In the genomic region with DNA sequence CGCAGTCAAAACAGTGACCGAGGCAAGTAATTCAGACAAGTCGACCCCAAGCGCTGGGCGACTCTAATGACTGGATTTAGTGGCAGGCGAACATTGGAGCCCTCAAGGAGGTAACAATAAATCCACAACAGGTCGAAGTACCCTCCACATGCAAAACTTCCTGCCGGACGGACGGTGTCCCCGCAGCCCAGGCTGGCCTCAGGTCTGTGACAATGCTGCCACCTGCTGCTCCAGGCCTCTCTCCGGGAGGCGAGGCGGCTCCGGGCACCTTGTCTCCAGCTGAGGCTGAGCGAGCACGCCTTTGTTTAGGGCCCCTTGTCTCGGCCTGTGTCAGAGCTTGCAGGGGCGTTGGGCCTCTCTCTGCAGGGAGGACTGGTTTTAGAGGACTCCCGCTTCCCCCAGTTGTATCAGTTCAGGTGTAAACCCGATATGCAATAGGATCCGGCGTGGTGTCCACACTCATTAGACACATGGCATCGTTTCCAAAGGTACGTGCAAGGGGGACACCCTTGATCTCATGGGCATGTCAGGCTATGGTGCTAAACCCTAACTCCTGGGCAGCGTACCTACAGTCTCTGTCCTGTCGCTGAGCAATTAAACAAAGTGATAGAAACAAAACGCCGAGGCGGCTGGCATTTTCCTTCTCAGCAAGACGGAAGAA, we compare ENCODE assay signal across 9 cellular contexts.
DNase-seq lines count a peak whose midpoint lies in the region; ATAC-seq and TF ChIP-seq lines count a peak whose summit lies in the region.
"Had no signal": no experiment of that assay in that cellular context is flagged by ENCODE, and none has a peak within 500 bp of the region (broad histone marks: within the 10 kb centered on the region; RNA-seq: fewer than 3 reads in every experiment).

No MANE protein-coding gene starts in this region.

- no peak overlapping the region for H3K27ac ChIP-seq in gastrocnemius medialis
- H3K27ac ChIP-seq: KMS-11 had no signal

- BruUV-seq in Caco-2 (replicated peaks; lab: Mats Ljungman, UMichigan) = no TSS peak

- peak overlapping the region; percentile 10 for H3K4me3 Mint-ChIP-seq in Caco-2 (ENCODE audit: unreplicated experiment)
- H3K4me3 Mint-ChIP-seq in endothelial cell (ENCODE audit: unreplicated experiment) = no peak overlapping the region
- peak overlapping the region; percentile 41 for H3K4me3 Mint-ChIP-seq in nephron progenitor cell
- no peak overlapping the region for H3K4me3 Mint-ChIP-seq in activated naive CD8-positive, alpha-beta T cell treated with anti-CD3 and anti-CD28 coated beads, Interleukin-2, amount 50 U/mL, for 24 hours

- H3K27me3 ChIP-seq in Caco-2 (replicated peaks; ENCODE audit: control insufficient read depth, insufficient read depth, low read length) = no peaks in the 10 kb centered on the region
- no peaks in the 10 kb centered on the region for H3K27me3 ChIP-seq in gastrocnemius medialis

- no peaks in the 10 kb centered on the region for H3K9me3 ChIP-seq in Caco-2
- H3K9me3 ChIP-seq in gastrocnemius medialis = no peaks in the 10 kb centered on the region

- H3K4me3 ChIP-seq in Caco-2 (ENCODE audit: low read depth, low read length) (no peak overlapping the region), gastrocnemius medialis (no peak overlapping the region)

- intact Hi-C loops in Caco-2 (cut with micrococcal nuclease; ENCODE audit: unreplicated experiment) = loop anchor here (2.0 to 10.0 kb wide), 3 partner anchors 130 to 417 kb away; no protein-coding TSS in a partner anchor
- intact Hi-C loops in gastrocnemius medialis (cut with DNase I; ENCODE audit: low total_unique reads) = no loop called here

- no peaks in the 10 kb centered on the region for H3K36me3 ChIP-seq in Caco-2 (ENCODE audit: control insufficient read depth, insufficient read depth, low read length)
- no peaks in the 10 kb centered on the region for H3K36me3 ChIP-seq in gastrocnemius medialis

- TF ChIP-seq CTCF in Caco-2 (IDR thresholded peaks at IDR 0.05; ENCODE audit: insufficient read depth in 1 of 2, low read depth in 1 of 2, low read length in 1 of 2, severe bottlenecking in 1 of 2, unreplicated experiment in 1 of 2) = peak in 1 of 2 experiments; percentile 67
- TF ChIP-seq CTCF in endothelial cell (IDR thresholded peaks at IDR 0.05; ENCODE audit: unreplicated experiment) = no peak
- peak; percentile 59 for TF ChIP-seq CTCF in nephron progenitor cell (IDR thresholded peaks at IDR 0.05)
- TF ChIP-seq CTCF in gastrocnemius medialis (IDR thresholded peaks at IDR 0.05 in 4 of 5, conservative IDR thresholded peaks at IDR 0.05 in 1 of 5) = peak in 1 of 5 experiments; percentile 24

- in situ Hi-C loops in gastrocnemius medialis (cut with MboI; ENCODE audit: low sequenced_read_pairs in 4 of 4) = no loop called here

- TF ChIP-seq POLR2A in gastrocnemius medialis (IDR thresholded peaks at IDR 0.05) = no peak

- H3K4me1 ChIP-seq in Caco-2 (no peaks in the 10 kb centered on the region), gastrocnemius medialis (no peaks in the 10 kb centered on the region)

- no peak overlapping the region for H3K27ac Mint-ChIP-seq in Caco-2 (ENCODE audit: unreplicated experiment)
- no peak overlapping the region for H3K27ac Mint-ChIP-seq in endothelial cell (ENCODE audit: unreplicated experiment)
- peak overlapping the region; percentile 55 for H3K27ac Mint-ChIP-seq in nephron progenitor cell
- H3K27ac Mint-ChIP-seq in activated naive CD8-positive, alpha-beta T cell treated with anti-CD3 and anti-CD28 coated beads, Interleukin-2, amount 50 U/mL, for 24 hours = no peak overlapping the region

- H3K9me3 Mint-ChIP-seq in Caco-2 (ENCODE audit: unreplicated experiment) (no peaks in the 10 kb centered on the region), endothelial cell (ENCODE audit: unreplicated experiment) (no peaks in the 10 kb centered on the region), nephron progenitor cell (no peaks in the 10 kb centered on the region)
- H3K9me3 Mint-ChIP-seq in activated naive CD8-positive, alpha-beta T cell treated with anti-CD3 and anti-CD28 coated beads, Interleukin-2, amount 50 U/mL, for 24 hours = no peaks in the 10 kb centered on the region

- CTCF ChIA-PET in Caco-2 (lab: Charles Lee) = no interaction called here

- ATAC-seq in activated naive CD8-positive, alpha-beta T cell treated with anti-CD3 and anti-CD28 coated beads, Interleukin-2, amount 50 U/mL, for 24 hours = no peak
- ATAC-seq in gastrocnemius medialis = no peak

- DNase-seq in Caco-2 (peak; percentile 66 to 68), NCI-H510A (lab: John Stamatoyannopoulos, UW) (peak; percentile 11), endothelial cell (ENCODE audit: low spot score) (peak; percentile 59), nephron progenitor cell (peak; percentile 79), RKO (ENCODE audit: low spot score) (no peak), gastrocnemius medialis (no peak), amniotic stem cell (lab: John Stamatoyannopoulos, UW) (no peak)
- no peak for DNase-seq in activated naive CD8-positive, alpha-beta T cell treated with anti-CD3 and anti-CD28 coated beads, Interleukin-2, amount 50 U/mL, for 24 hours

- peaks cover 3% of the 10 kb centered on the region for H3K27me3 Mint-ChIP-seq in Caco-2 (ENCODE audit: insufficient read depth, unreplicated experiment)
- no peaks in the 10 kb centered on the region for H3K27me3 Mint-ChIP-seq in endothelial cell (ENCODE audit: unreplicated experiment)
- H3K27me3 Mint-ChIP-seq in nephron progenitor cell (ENCODE audit: low read depth, poor library complexity) = peaks cover 2% of the 10 kb centered on the region
- H3K27me3 Mint-ChIP-seq in activated naive CD8-positive, alpha-beta T cell treated with anti-CD3 and anti-CD28 coated beads, Interleukin-2, amount 50 U/mL, for 24 hours = no peaks in the 10 kb centered on the region

- H3K4me1 Mint-ChIP-seq in Caco-2 (ENCODE audit: low read depth, unreplicated experiment) (no peaks in the 10 kb centered on the region), endothelial cell (ENCODE audit: unreplicated experiment) (no peaks in the 10 kb centered on the region), nephron progenitor cell (peaks cover 34% of the 10 kb centered on the region)
- H3K4me1 Mint-ChIP-seq in activated naive CD8-positive, alpha-beta T cell treated with anti-CD3 and anti-CD28 coated beads, Interleukin-2, amount 50 U/mL, for 24 hours = no peaks in the 10 kb centered on the region

- no peaks in the 10 kb centered on the region for H3K36me3 Mint-ChIP-seq in Caco-2 (ENCODE audit: insufficient read depth, unreplicated experiment)
- H3K36me3 Mint-ChIP-seq in endothelial cell (ENCODE audit: low read depth, unreplicated experiment) = no peaks in the 10 kb centered on the region
- no peaks in the 10 kb centered on the region for H3K36me3 Mint-ChIP-seq in nephron progenitor cell (ENCODE audit: low read depth)
- H3K36me3 Mint-ChIP-seq in activated naive CD8-positive, alpha-beta T cell treated with anti-CD3 and anti-CD28 coated beads, Interleukin-2, amount 50 U/mL, for 24 hours (ENCODE audit: low read depth) = no peaks in the 10 kb centered on the region

- POLR2A ChIA-PET in Caco-2 (lab: Charles Lee) = no interaction called here

Comparison
In these comparisons a context has a peak if more than half of its experiments do, and no peak if none do; other contexts are left out.
1. DNase-seq: peak in Caco-2 (2 of 2), NCI-H510A (single experiment), endothelial cell (single experiment) and nephron progenitor cell (single experiment); none in activated naive CD8-positive, alpha-beta T cell treated with anti-CD3 and anti-CD28 coated beads, Interleukin-2, amount 50 U/mL, for 24 hours (single experiment), RKO (single experiment), gastrocnemius medialis (0 of 2) and amniotic stem cell (single experiment).
2. H3K4me3 Mint-ChIP-seq: peak in Caco-2 (single experiment) and nephron progenitor cell (single experiment); none in endothelial cell (single experiment) and activated naive CD8-positive, alpha-beta T cell treated with anti-CD3 and anti-CD28 coated beads, Interleukin-2, amount 50 U/mL, for 24 hours (single experiment).